1 cellular context compared by ENCODE assay signal in genomic region chr9:27368317-27368985, GRCh38.
TF ChIP-seq lines count a peak whose summit lies in the region.

No MANE protein-coding gene starts in this region.

TF ChIP-seq in GM23338, 12 proteins besides CTCF, POLR2A, EP300 and RAD21 (continued from another document):
- no peak for TF ChIP-seq ZNF462 (CRISPR knock-in tag; IDR thresholded peaks at IDR 0.05)
- TF ChIP-seq ETS1 (IDR thresholded peaks at IDR 0.05), result no peak
- TF ChIP-seq NANOG (IDR thresholded peaks at IDR 0.05; ENCODE audit: borderline replicate concordance), result no peak
- TF ChIP-seq POLR2AphosphoS5 (IDR thresholded peaks at IDR 0.05; ENCODE audit: low read depth), result no peak
- no peak for TF ChIP-seq EZH2 (IDR thresholded peaks at IDR 0.05; ENCODE audit: low read depth, unreplicated experiment)
- TF ChIP-seq STAT1 (IDR thresholded peaks at IDR 0.05; ENCODE audit: unreplicated experiment), result no peak
- no peak for TF ChIP-seq REST (IDR thresholded peaks at IDR 0.05; ENCODE audit: unreplicated experiment)
TF ChIP-seq in GM23338: peak in this region for 0.
